8 cellular contexts compared by ENCODE assay signal in the genomic region with DNA sequence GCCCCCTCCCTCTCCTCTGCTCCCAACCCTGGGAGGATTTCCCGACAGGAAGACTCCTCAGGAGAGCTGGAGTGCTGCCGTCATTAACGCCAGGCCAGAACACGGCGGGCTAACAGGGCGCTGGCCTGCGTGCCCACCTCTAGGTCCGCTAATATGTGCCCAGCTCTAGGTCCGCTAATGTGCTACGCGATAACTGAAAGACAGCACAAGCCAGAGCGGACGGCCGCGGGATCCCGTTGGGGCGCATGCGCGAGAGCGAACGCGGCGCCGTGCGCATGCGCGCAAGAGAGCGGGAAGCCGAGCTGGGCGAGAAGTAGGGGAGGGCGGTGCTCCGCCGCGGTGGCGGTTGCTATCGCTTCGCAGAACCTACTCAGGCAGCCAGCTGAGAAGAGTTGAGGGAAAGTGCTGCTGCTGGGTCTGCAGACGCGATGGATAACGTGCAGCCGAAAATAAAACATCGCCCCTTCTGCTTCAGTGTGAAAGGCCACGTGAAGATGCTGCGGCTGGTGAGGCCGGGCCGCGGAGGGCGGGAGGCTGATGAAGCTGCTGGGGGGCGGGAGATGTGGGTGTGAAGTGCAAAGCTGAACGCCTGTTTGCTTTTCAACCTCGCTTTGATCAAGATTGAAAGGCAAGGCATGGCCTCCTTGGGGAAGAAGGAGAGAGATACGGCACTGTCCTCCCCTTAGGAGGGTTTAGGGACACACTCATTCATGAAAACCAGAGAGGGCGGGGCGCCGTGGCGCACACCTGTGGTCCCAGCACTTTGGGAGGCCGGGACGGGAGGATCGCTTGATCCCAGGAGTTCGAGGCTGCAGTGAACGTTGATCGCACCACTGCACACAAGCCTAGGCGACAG. TPM values are rescaled to one million over a fixed set of nuclear protein-coding genes. Genes with fewer than 3 reads are reported as not detected.
DNase-seq lines count a peak whose midpoint lies in the region; ATAC-seq and TF ChIP-seq lines count a peak whose summit lies in the region.

CKLF (plus strand) TSS at position 289 of the 856 bp plus-strand sequence; CDS start at position 429, 140 bp downstream.

- peak within 1 kb of the TSS; percentile 85 for H3K4me2 ChIP-seq in GM23338
- peak within 1 kb of the TSS; percentile 97 for H3K4me2 ChIP-seq in fibroblast of lung (ENCODE audit: extremely low read depth, insufficient read depth, low read length)

- H3K36me3 Mint-ChIP-seq in GM23338 (ENCODE audit: low read depth): peaks cover 5% of the 10 kb centered on the region; the same call in 2 of the 3 replicates
- peaks cover 0 to 21% (median 0%) of the 10 kb centered on the region in 3 donors for H3K36me3 Mint-ChIP-seq in naive thymus-derived CD8-positive, alpha-beta T cell
- H3K36me3 Mint-ChIP-seq in stimulated activated memory B cell treated with anti-CD40 and anti-IgM and Interleukin-4, amounts not matched to agents 10 μg/mL and 1 μg/mL and 100 μg/mL, for 72 hours: peaks cover 11% of the 10 kb centered on the region

- TF ChIP-seq CTCF in GM23338 (conservative IDR thresholded peaks at IDR 0.05; ENCODE audit: low read depth in 2 of 2): no peak
- no peak for TF ChIP-seq CTCF in RWPE1 (conservative IDR thresholded peaks at IDR 0.05; ENCODE audit: low read depth)
- TF ChIP-seq CTCF in fibroblast of lung (conservative IDR thresholded peaks at IDR 0.05 in 1 of 2, IDR thresholded peaks at IDR 0.05 in 1 of 2; ENCODE audit: low read depth in 1 of 2, low read length in 2 of 2): no peak

- H3K9me3 ChIP-seq in fibroblast of lung (ENCODE audit: control insufficient read depth, insufficient read depth, low read depth, low read length): no peaks in the 10 kb centered on the region

- H3K4me1 ChIP-seq in GM23338 (ENCODE audit: insufficient read depth) (peaks cover 11% of the 10 kb centered on the region), fibroblast of lung (ENCODE audit: control insufficient read depth, extremely low read depth, insufficient read depth, low read length) (peaks cover 11% of the 10 kb centered on the region)

- H3K9me3 Mint-ChIP-seq in GM23338: peaks cover 12% of the 10 kb centered on the region; the same call in 2 of the 3 replicates
- H3K9me3 Mint-ChIP-seq in naive thymus-derived CD8-positive, alpha-beta T cell: peaks cover 0 to 1% (median 0%) of the 10 kb centered on the region in 9 donors
- H3K9me3 Mint-ChIP-seq in stimulated activated memory B cell treated with anti-CD40 and anti-IgM and Interleukin-4, amounts not matched to agents 10 μg/mL and 1 μg/mL and 100 μg/mL, for 72 hours: no peaks in the 10 kb centered on the region

- H3K79me2 ChIP-seq in GM23338 (replicated peaks; ENCODE audit: insufficient read depth) (peaks cover 5% of the 10 kb centered on the region; the same call in 1 of the 2 replicates), fibroblast of lung (ENCODE audit: control insufficient read depth, insufficient read depth, low read length) (peaks cover 13% of the 10 kb centered on the region)

- H3K9ac ChIP-seq in fibroblast of lung (ENCODE audit: insufficient read depth, low read length): peak within 1 kb of the TSS; percentile 74

- H3K27me3 ChIP-seq in GM23338 (ENCODE audit: insufficient read depth) (peaks cover 18% of the 10 kb centered on the region), fibroblast of lung (ENCODE audit: control insufficient read depth, insufficient read depth, low read length) (no peaks in the 10 kb centered on the region)

- ATAC-seq in GM23338: peak; percentile 57
- peak; percentile 67 to 71 for ATAC-seq in naive thymus-derived CD8-positive, alpha-beta T cell
- ATAC-seq in stimulated activated memory B cell treated with anti-CD40 and anti-IgM and Interleukin-4, amounts not matched to agents 10 μg/mL and 1 μg/mL and 100 μg/mL, for 72 hours: peak; percentile 91

- H3K4me1 Mint-ChIP-seq in GM23338: peaks cover 21% of the 10 kb centered on the region
- peaks cover 59 to 84% (median 76%) of the 10 kb centered on the region in 4 donors for H3K4me1 Mint-ChIP-seq in naive thymus-derived CD8-positive, alpha-beta T cell
- peaks cover 78% of the 10 kb centered on the region for H3K4me1 Mint-ChIP-seq in stimulated activated memory B cell treated with anti-CD40 and anti-IgM and Interleukin-4, amounts not matched to agents 10 μg/mL and 1 μg/mL and 100 μg/mL, for 72 hours

- H3K27ac ChIP-seq in GM23338 (ENCODE audit: low read depth): no peak within 1 kb of the TSS
- H3K27ac ChIP-seq in RWPE1: peak within 1 kb of the TSS; percentile 91
- H3K27ac ChIP-seq in fibroblast of lung (ENCODE audit: insufficient read depth, low read length): peak within 1 kb of the TSS; percentile 83

- no peak within 1 kb of the TSS for H3K27ac Mint-ChIP-seq in GM23338
- peak within 1 kb of the TSS; percentile 88 to 97 (median 95) for H3K27ac Mint-ChIP-seq in naive thymus-derived CD8-positive, alpha-beta T cell
- peak within 1 kb of the TSS; percentile 85 for H3K27ac Mint-ChIP-seq in stimulated activated memory B cell treated with anti-CD40 and anti-IgM and Interleukin-4, amounts not matched to agents 10 μg/mL and 1 μg/mL and 100 μg/mL, for 72 hours

- H4K20me1 ChIP-seq in GM23338 (replicated peaks; ENCODE audit: insufficient read depth) (0 out of 2 replicates have a peak, but pooled peaks cover 5% of the 10 kb centered on the region), fibroblast of lung (ENCODE audit: control insufficient read depth, extremely low read depth, insufficient read depth, low read length) (no peaks in the 10 kb centered on the region)

- H3F3A ChIP-seq in GM23338 (replicated peaks; ENCODE audit: low read depth): peaks cover 20% of the 10 kb centered on the region; the same call in 1 of the 2 replicates

- H3K4me3 ChIP-seq in GM23338: peak within 1 kb of the TSS; percentile 58
- peak within 1 kb of the TSS; percentile 63 to 74 (median 67) for H3K4me3 ChIP-seq in fibroblast of lung (replicated peaks in 1 of 4; ENCODE audit: control extremely low read depth in 1 of 4, insufficient read depth in 1 of 4, low read depth in 3 of 4, low read length in 4 of 4)

- DNase-seq in DMS79 treated with DMSO at 0.1 percent for 48 hours (lab: John Stamatoyannopoulos, UW) (peak; percentile 57), GM23338 (ENCODE audit: low spot score) (peak; percentile 86), LHCN-M2 (ENCODE audit: low read depth) (peak; percentile 86), RWPE1 (ENCODE audit: low spot score) (peak; percentile 96), fibroblast of lung (ENCODE audit: low read depth in 2 of 2) (peak; percentile 79 to 87)
- DNase-seq in activated T-helper 1 cell treated with anti-CD3 and anti-CD28 coated beads, Interleukin-2, amount 50 U/mL, for 16 hours (ENCODE audit: low read depth in 1 of 2, low spot score in 1 of 2): peak; percentile 79 to 90
- peak; percentile 86 to 93 (median 90) for DNase-seq in naive thymus-derived CD8-positive, alpha-beta T cell

- H2AFZ ChIP-seq in GM23338 (peak within 1 kb of the TSS; percentile 99), fibroblast of lung (ENCODE audit: low read length) (peak within 1 kb of the TSS; percentile 96)

- H3K36me3 ChIP-seq in GM23338 (ENCODE audit: insufficient read depth): no peaks in the 10 kb centered on the region
- H3K36me3 ChIP-seq in fibroblast of lung (ENCODE audit: control insufficient read depth, insufficient read depth, low read length): no peaks in the 10 kb centered on the region

- peaks cover 3% of the 10 kb centered on the region; the same call in 1 of the 2 replicates for H3K9me2 ChIP-seq in GM23338 (ENCODE audit: insufficient read depth)

- H3K4me3 Mint-ChIP-seq in GM23338: peak within 1 kb of the TSS; percentile 72
- H3K4me3 Mint-ChIP-seq in naive thymus-derived CD8-positive, alpha-beta T cell: peak within 1 kb of the TSS; percentile 92 to 99 (median 96)
- H3K4me3 Mint-ChIP-seq in stimulated activated memory B cell treated with anti-CD40 and anti-IgM and Interleukin-4, amounts not matched to agents 10 μg/mL and 1 μg/mL and 100 μg/mL, for 72 hours: peak within 1 kb of the TSS; percentile 87

- POLR2A ChIA-PET in RWPE1 (lab: Yijun Ruan, JAX; ENCODE audit: low non-redundant PET): no interaction called here
- POLR2A ChIA-PET in naive thymus-derived CD8-positive, alpha-beta T cell (lab: Charles Lee): interaction anchor here (0.6 to 14.3 kb wide), 20 partner anchors 9 to 1010 kb away, joined by 3 to 213 read pairs (median 4); partner anchors contain the start of genes CMTM2, CMTM3, CTCF and DYNC1LI2

- CTCF ChIA-PET in RWPE1 (lab: Yijun Ruan, JAX): interaction anchor here (0.6 to 1.4 kb wide), 4 partner anchors 41 to 848 kb away, joined by 3 read pairs; no protein-coding TSS in a partner anchor

- peaks cover 29% of the 10 kb centered on the region for H3K27me3 Mint-ChIP-seq in GM23338 (ENCODE audit: insufficient read depth, low read depth, poor library complexity)
- H3K27me3 Mint-ChIP-seq in naive thymus-derived CD8-positive, alpha-beta T cell: peaks cover 0 to 2% (median 0%) of the 10 kb centered on the region in 5 donors
- H3K27me3 Mint-ChIP-seq in stimulated activated memory B cell treated with anti-CD40 and anti-IgM and Interleukin-4, amounts not matched to agents 10 μg/mL and 1 μg/mL and 100 μg/mL, for 72 hours: no peaks in the 10 kb centered on the region

TF ChIP-seq in GM23338, 12 proteins besides CTCF, POLR2A, EP300 and RAD21:
- TF ChIP-seq EZH2 (IDR thresholded peaks at IDR 0.05; ENCODE audit: low read depth, unreplicated experiment): no peak
- TF ChIP-seq POLR2AphosphoS5 (IDR thresholded peaks at IDR 0.05; ENCODE audit: low read depth): peak; percentile 89

RNA-seq across cellular contexts. Expression of gene CKLF, which starts in this region (rescaled TPM):
- 15.7 and 25.5 TPM in 2 replicates for total RNA-seq in GM23338 (2014; rRNA removed; shearing (Covaris generic))
- polyA plus RNA-seq in GM23338 (2016; fragmentation: Nextera tagmentation; extraction: Ambion mirVana): 60.0 and 61.5 TPM in 2 replicates
- 84.8 and 111 TPM in 2 replicates for total RNA-seq in LHCN-M2 (2014; rRNA removed)
- 137 TPM for polyA plus RNA-seq in LHCN-M2 (2012)
- total RNA-seq in fibroblast of lung: 38.8 and 41.9 TPM in 2 replicates
- 70.9 and 82.8 TPM in 2 replicates for polyA plus RNA-seq in fibroblast of lung
- 70.3 and 72.2 TPM in 2 replicates for polyA plus RNA-seq in fibroblast of lung (2012)
- polyA minus RNA-seq in fibroblast of lung (ENCODE audit: low replicate concordance): 11.3 and 28.6 TPM in 2 replicates
- 10 to 100 TPM; 43.1 to 44.4 TPM for total RNA-seq in naive thymus-derived CD8-positive, alpha-beta T cell
- 100 to 1,000 TPM in 2 of 3 donors, 10 to 100 TPM in 1; 99.6 to 179 (median 111) TPM for polyA plus RNA-seq in naive thymus-derived CD8-positive, alpha-beta T cell
